Comparison of ENCODE assay signal across 8 cellular contexts in the genomic region with DNA sequence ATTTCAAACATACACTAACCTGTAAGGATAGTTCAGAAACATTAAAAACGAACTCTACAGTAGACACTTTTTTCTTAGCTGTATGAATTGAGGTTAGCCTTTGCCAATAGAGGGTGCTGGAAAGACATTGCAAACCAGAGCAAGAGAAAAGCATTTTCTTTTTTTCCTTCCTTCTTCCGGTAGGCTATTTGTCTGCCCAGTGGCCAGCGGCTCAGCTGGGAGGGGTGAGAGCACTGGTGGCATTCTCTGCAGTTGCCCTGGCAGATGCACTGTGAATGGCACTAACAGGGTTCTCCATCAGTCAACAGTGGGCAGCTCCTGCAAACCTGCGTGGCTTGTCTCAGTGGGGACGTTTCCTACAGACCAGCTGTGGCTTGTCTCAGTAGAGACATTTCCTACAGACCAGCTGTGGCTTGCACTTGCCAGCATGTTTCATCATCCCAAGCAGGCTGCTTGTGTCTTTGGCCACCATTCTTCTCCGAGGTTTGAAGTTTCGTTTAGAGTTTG.
DNase-seq lines count a peak whose midpoint lies in the region; ATAC-seq and TF ChIP-seq lines count a peak whose summit lies in the region.

No MANE protein-coding gene starts in this region.

- DNase-seq in GM13977 (ENCODE audit: low spot score), result no peak
- peak; percentile 91 for DNase-seq in NCI-H748 treated with DMSO at 0.1 percent for 48 hours (lab: John Stamatoyannopoulos, UW)
- DNase-seq in dedifferentiated amniotic fluid mesenchymal stem cell (ENCODE audit: extremely low spot score), result peak; percentile 53
- no peak for DNase-seq in T1000 (lab: John Stamatoyannopoulos, UW)
- no peak for DNase-seq in NCI-H187 (lab: John Stamatoyannopoulos, UW)

- in situ Hi-C loops in GM13977 (cut with MboI; ENCODE audit: low pct_unique_long_range_greater_than_20kb, low sequenced_read_pairs, unreplicated experiment), result no loop called here

- ATAC-seq in HG02852 (IDR thresholded peaks at IDR 0.05; ENCODE audit: unreplicated experiment) (peak; percentile 82), HG03571 (IDR thresholded peaks at IDR 0.05; ENCODE audit: unreplicated experiment) (no peak)

- H3K9me3 ChIP-seq in mesodermal cell (ENCODE audit: control insufficient read depth, low read length), result no peaks in the 10 kb centered on the region

- no peak overlapping the region for H3K4me3 ChIP-seq in mesodermal cell (ENCODE audit: extremely low read depth, insufficient read depth, low read length, poor library complexity, severe bottlenecking)

- peak overlapping the region; percentile 26 for H3K27ac ChIP-seq in mesodermal cell (ENCODE audit: low read depth, low read length, severe bottlenecking)

- 72 to 82% methylated on average over 4 to 5 of the region's 7 CpGs for WGBS in mesodermal cell (ENCODE audit: insufficient coverage in 2 of 2), 2 experiments

- no peaks in the 10 kb centered on the region for H3K4me1 ChIP-seq in mesodermal cell (ENCODE audit: control insufficient read depth, insufficient read depth, low read length, poor library complexity, severe bottlenecking)

- TF ChIP-seq CTCF in GM13977 (IDR thresholded peaks at IDR 0.05; ENCODE audit: extremely low read depth, insufficient read depth, missing control alignments), result peak; percentile 1

- H3K36me3 ChIP-seq in mesodermal cell (ENCODE audit: control insufficient read depth, insufficient read depth, low read length), result no peaks in the 10 kb centered on the region

Comparison
In these comparisons a context has a peak if more than half of its experiments do, and no peak if none do; other contexts are left out.
1. DNase-seq: peak in NCI-H748 treated with DMSO at 0.1 percent for 48 hours (single experiment) and dedifferentiated amniotic fluid mesenchymal stem cell (single experiment); none in GM13977 (single experiment), T1000 (single experiment) and NCI-H187 (0 of 2).